In the genomic region with DNA sequence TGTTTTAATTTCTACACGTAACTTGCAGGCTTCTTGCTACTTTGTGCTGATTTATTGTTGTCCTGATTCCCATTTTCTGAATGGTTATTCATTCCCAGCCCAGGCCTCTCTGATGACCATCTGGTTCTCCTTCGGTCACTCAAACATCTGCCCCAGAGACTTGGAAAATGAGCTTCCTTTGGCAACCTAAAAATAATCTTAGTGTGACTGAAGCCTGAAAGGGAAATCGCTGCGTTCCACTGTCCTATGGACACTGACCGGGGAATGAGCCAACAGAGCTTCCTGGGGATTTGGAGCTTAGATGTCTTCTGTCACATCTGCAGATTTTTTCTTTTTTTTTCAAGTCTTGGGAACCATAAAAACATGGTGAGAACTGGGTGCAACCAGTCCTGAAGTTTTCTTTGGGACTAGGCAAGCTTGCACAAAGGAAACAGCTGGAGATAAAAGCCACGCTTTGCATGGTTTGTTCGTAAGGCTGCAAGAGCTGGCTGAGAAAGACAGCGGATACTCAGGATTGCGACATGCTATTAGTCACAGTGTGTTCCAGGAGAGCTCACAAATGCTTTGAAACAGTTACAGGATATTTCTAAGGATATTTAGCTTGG, we compare ENCODE assay signal across 8 cellular contexts.
A peak's percentile ranks its signal among the peaks of the same experiment; 100 is the strongest.
DNase-seq lines count a peak whose midpoint lies in the region; ATAC-seq lines count a peak whose summit lies in the region.

No MANE protein-coding gene starts in this region.

- no peak overlapping the region for H3K27ac ChIP-seq in SJSA1

- DNase-seq in ELR (ENCODE audit: low read depth) (peak; percentile 96), SJSA1 (ENCODE audit: low read depth in 1 of 2, low spot score in 2 of 2) (peak; percentile 9 to 48), fibroblast of the conjunctiva (ENCODE audit: low read depth) (peak; percentile 99), NCI-H748 (lab: John Stamatoyannopoulos, UW; ENCODE audit: unreplicated experiment) (no peak), NCI-H2227 (lab: John Stamatoyannopoulos, UW; ENCODE audit: unreplicated experiment) (no peak), activated gamma-delta T cell (lab: John Stamatoyannopoulos, UW) (no peak)

- H3K9me3 ChIP-seq in SJSA1 (replicated peaks), result no peaks in the 10 kb centered on the region
- no peaks in the 10 kb centered on the region for H3K9me3 ChIP-seq in neuron (ENCODE audit: low read length)

- ATAC-seq in GM18907 (IDR thresholded peaks at IDR 0.05; ENCODE audit: unreplicated experiment), result no peak

- H3K4me3 ChIP-seq in SJSA1 (no peak overlapping the region), neuron (ENCODE audit: low read length) (peak overlapping the region; percentile 32)

- H2AFZ ChIP-seq in neuron (ENCODE audit: low read depth, low read length), result peak overlapping the region; percentile 66

- H3K4me1 ChIP-seq in SJSA1 (replicated peaks) (peaks cover 3% of the 10 kb centered on the region), neuron (ENCODE audit: insufficient read depth, low read length) (peaks cover 14% of the 10 kb centered on the region)

- no peaks in the 10 kb centered on the region for H3K27me3 ChIP-seq in SJSA1 (replicated peaks)
- no peaks in the 10 kb centered on the region for H3K27me3 ChIP-seq in neuron (ENCODE audit: insufficient read depth, low read length)

- H3K36me3 ChIP-seq in SJSA1 (no peaks in the 10 kb centered on the region), neuron (ENCODE audit: insufficient read depth, low read length) (no peaks in the 10 kb centered on the region)

Comparison
In these comparisons a context has a peak if more than half of its experiments do, and no peak if none do; other contexts are left out.
1. DNase-seq: peak in ELR (single experiment), SJSA1 (2 of 2) and fibroblast of the conjunctiva (single experiment); none in NCI-H748 (single experiment), NCI-H2227 (single experiment) and activated gamma-delta T cell (single experiment).